ENCODE assay signal across 8 cellular contexts in the genomic region with DNA sequence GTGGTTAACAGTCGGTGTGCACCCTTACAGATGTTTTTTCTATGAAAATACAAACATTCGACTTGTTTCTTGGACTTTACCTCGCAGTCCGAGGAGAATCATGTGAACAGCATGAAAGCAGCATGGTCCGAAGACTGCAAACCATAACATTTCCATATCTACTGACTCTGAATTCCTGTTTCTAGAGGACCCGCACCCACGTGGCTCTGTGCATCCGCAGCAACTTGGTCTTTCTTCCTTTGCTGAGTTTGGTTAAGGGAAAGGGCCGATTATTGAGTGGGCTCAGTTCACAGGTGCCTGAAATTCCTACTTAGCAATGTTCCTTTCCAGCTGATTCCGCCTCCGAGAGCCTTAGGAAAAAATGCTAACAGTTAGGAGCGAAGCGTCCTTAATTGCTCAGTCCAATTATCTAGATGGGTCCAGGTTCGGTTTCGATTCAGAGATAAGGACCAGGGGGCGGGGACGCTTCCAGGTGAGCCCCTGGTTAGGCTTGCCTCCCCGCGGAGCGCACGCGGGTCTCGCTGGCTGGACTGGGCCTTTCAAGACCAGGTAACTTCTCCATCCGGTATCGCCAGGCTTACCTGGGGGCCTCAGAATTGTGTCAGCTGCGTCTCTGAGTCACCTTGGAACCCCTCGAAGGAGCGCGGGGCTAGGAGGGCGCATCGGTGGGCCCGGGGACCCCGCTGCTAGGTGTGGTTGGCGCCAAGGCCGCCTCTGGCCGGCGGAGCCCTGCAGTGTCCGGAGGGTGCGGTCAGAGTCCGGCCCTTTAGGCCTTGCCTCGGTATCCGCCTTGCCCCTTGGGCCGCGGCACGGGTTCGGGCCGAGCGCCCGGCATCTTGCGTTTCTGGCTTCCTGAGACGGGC. TPM values are rescaled to one million over a fixed set of nuclear protein-coding genes. Genes with fewer than 3 reads are reported as not detected.
DNase-seq lines count a peak whose midpoint lies in the region; ATAC-seq and TF ChIP-seq lines count a peak whose summit lies in the region.

No MANE protein-coding gene starts in this region.

- no peak for DNase-seq in AG04449 (ENCODE audit: low read depth, low spot score)
- no peak for DNase-seq in MM.1S
- DNase-seq in effector memory CD4-positive, alpha-beta T cell, result no peak
- peak in 1 of 10 donors; percentile 6 for DNase-seq in naive thymus-derived CD8-positive, alpha-beta T cell
- no peak for DNase-seq in SK-N-DZ (ENCODE audit: low spot score)
- no peak for DNase-seq in D341Med (ENCODE audit: low spot score)
- no peak for DNase-seq in NCI-H446 (lab: John Stamatoyannopoulos, UW)

- peak overlapping the region in 8 of 10 donors; percentile 24 to 93 (median 52) for H3K27ac Mint-ChIP-seq in naive thymus-derived CD8-positive, alpha-beta T cell

- no peak overlapping the region for H3K27ac ChIP-seq in MM.1S (ENCODE audit: low read length)
- peak overlapping the region; percentile 72 for H3K27ac ChIP-seq in effector memory CD4-positive, alpha-beta T cell (ENCODE audit: insufficient read depth, low read length, poor library complexity, severe bottlenecking)

- no peaks in the 10 kb centered on the region for H3K36me3 ChIP-seq in MM.1S (replicated peaks; ENCODE audit: insufficient read depth, low read length)
- no peaks in the 10 kb centered on the region for H3K36me3 ChIP-seq in effector memory CD4-positive, alpha-beta T cell (ENCODE audit: control insufficient read depth, insufficient read depth, low read length)

- H3K4me3 Mint-ChIP-seq in naive thymus-derived CD8-positive, alpha-beta T cell, result peak overlapping the region; percentile 72 to 95 (median 84)

- H3K27me3 Mint-ChIP-seq in naive thymus-derived CD8-positive, alpha-beta T cell, result no peaks in the 10 kb centered on the region

- no peaks in the 10 kb centered on the region for H3K9me3 Mint-ChIP-seq in naive thymus-derived CD8-positive, alpha-beta T cell

- 0 out of 2 replicates have a peak, but pooled peaks cover 7% of the 10 kb centered on the region for H4K20me1 ChIP-seq in MM.1S (ENCODE audit: insufficient read depth, low read length)

- no peaks in the 10 kb centered on the region for H3K36me3 Mint-ChIP-seq in naive thymus-derived CD8-positive, alpha-beta T cell

- no peaks in the 10 kb centered on the region for H3K27me3 ChIP-seq in MM.1S (replicated peaks; ENCODE audit: insufficient read depth, low read length)
- no peaks in the 10 kb centered on the region for H3K27me3 ChIP-seq in effector memory CD4-positive, alpha-beta T cell (replicated peaks; ENCODE audit: control insufficient read depth, insufficient read depth, low read length, poor library complexity, severe bottlenecking)

- CTCF ChIA-PET in AG04449 (lab: Yijun Ruan, JAX), result interaction anchor here (1.0 kb wide), 1 partner anchor 11 kb away, joined by 3 read pairs; no protein-coding TSS in a partner anchor

- peaks cover 22 to 33% (median 30%) of the 10 kb centered on the region in 4 donors for H3K4me1 Mint-ChIP-seq in naive thymus-derived CD8-positive, alpha-beta T cell

- POLR2A ChIA-PET in AG04449 (lab: Yijun Ruan, JAX), result interaction anchor here (0.6 to 1.0 kb wide), 2 partner anchors 10 to 15 kb away, joined by 3 read pairs; no protein-coding TSS in a partner anchor
- POLR2A ChIA-PET in naive thymus-derived CD8-positive, alpha-beta T cell (lab: Charles Lee), result interaction anchor here (1.0 to 1.1 kb wide), 2 partner anchors 10 to 23 kb away, joined by 3 to 4 read pairs; no protein-coding TSS in a partner anchor

- peak overlapping the region; percentile 90 for H3K4me3 ChIP-seq in AG04449 (ENCODE audit: low read depth, low read length)
- H3K4me3 ChIP-seq in MM.1S (ENCODE audit: low read length), result peak overlapping the region; percentile 80
- peak overlapping the region; percentile 99 for H3K4me3 ChIP-seq in effector memory CD4-positive, alpha-beta T cell (ENCODE audit: insufficient read depth, low read depth, low read length, poor library complexity, severe bottlenecking)

- peak overlapping the region; percentile 73 for H2AFZ ChIP-seq in MM.1S (ENCODE audit: low read length)

- H3K9me2 ChIP-seq in MM.1S (replicated peaks; ENCODE audit: insufficient read depth, low read length), result no peaks in the 10 kb centered on the region

- peak overlapping the region; percentile 98 for H3K4me2 ChIP-seq in MM.1S (ENCODE audit: low read depth, low read length)

- TF ChIP-seq CTCF in AG04449 (IDR thresholded peaks at IDR 0.05; ENCODE audit: insufficient read depth, low read length, missing control alignments) (no peak), MM.1S (IDR thresholded peaks at IDR 0.05; ENCODE audit: low read length) (no peak)

- H3K4me1 ChIP-seq in MM.1S (ENCODE audit: low read length), result peaks cover 18% of the 10 kb centered on the region
- H3K4me1 ChIP-seq in effector memory CD4-positive, alpha-beta T cell (ENCODE audit: control insufficient read depth, insufficient read depth, low read length, poor library complexity, severe bottlenecking), result peaks cover 25% of the 10 kb centered on the region

- ATAC-seq in naive thymus-derived CD8-positive, alpha-beta T cell, result no peak
- no peak for ATAC-seq in HG03521 (IDR thresholded peaks at IDR 0.05; ENCODE audit: unreplicated experiment)

- H3F3A ChIP-seq in MM.1S (ENCODE audit: insufficient read depth, low read length), result peaks cover 10% of the 10 kb centered on the region

- no peaks in the 10 kb centered on the region for H3K9me3 ChIP-seq in MM.1S (replicated peaks; ENCODE audit: insufficient read depth, low read length)
- no peaks in the 10 kb centered on the region for H3K9me3 ChIP-seq in effector memory CD4-positive, alpha-beta T cell (ENCODE audit: control insufficient read depth, low read length)

- peak overlapping the region; percentile 68; the same call in 1 of the 2 replicates for H3K9ac ChIP-seq in MM.1S (ENCODE audit: low read length)

- H3K79me2 ChIP-seq in MM.1S (ENCODE audit: low read length), result peaks cover 35% of the 10 kb centered on the region

RNA-seq across cellular contexts. Expression of gene B3GNT2, which starts 1.1 kb away (rescaled TPM):
- 10 to 100 TPM; 20.7 to 22.8 TPM for total RNA-seq in naive thymus-derived CD8-positive, alpha-beta T cell
- 10 to 100 TPM; 20.0 to 31.0 (median 27.0) TPM for polyA plus RNA-seq in naive thymus-derived CD8-positive, alpha-beta T cell
- 13.4 and 16.1 TPM in 2 replicates for polyA plus RNA-seq in SK-N-DZ (2014; cell fraction: cytosol; rRNA removed)
- polyA plus RNA-seq in SK-N-DZ (2014; cell fraction: nucleus; rRNA removed), result 8.7 and 9.9 TPM in 2 replicates
